In the genomic region with DNA sequence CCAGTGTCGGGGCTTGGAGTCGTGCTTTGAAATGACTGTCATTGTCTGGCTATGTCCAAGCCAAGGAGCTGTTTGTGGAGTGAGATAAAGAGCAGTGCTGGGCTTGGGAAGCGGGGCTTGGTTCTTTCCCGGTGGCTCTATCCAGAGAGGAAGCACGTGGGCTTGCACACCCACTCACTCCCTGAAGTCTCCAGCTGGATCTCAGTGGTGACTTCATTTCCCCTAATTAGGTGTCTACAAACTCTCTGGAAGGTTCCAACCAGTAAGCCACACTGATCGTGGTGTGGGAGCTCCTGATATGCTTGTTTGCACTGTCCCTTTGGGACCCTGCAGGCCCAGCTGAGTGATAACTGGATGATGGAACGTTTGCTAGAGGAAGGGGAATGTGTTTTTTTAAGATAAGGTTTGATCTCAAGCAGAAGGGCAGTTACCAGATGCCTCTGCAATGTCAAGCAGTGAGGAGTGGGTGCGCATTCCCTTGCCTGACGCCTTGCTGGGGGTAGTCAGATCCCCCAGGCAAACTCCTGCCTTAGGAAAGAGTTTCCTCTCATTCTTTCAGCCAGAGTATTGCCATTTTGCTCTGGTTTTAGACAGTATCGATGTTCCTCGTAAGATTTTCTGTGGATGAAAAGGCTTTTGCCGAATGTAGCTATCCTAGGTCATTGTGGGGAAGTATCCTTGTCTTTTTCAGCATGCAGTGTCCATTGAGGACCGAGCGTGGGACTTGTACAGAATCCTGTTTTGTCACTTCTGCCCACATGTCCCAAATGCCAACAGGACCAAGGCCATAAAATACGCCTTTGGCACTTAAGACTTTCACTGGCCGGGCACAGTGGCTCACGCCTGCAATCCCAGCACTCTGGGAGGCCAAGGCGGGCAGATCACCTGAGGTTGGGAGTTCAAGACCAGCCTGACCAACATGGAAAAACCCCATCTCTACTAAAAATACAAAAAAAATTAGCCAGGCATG, we compare ENCODE assay signal across 1 cellular context.
A peak's percentile ranks its signal among the peaks of the same experiment; 100 is the strongest.
TF ChIP-seq lines count a peak whose summit lies in the region.

No MANE protein-coding gene starts in this region.

TF ChIP-seq in K562, 482 proteins besides CTCF, POLR2A, EP300 and RAD21 (continued from another document and continues in another):
- TF ChIP-seq, protein P1, sequence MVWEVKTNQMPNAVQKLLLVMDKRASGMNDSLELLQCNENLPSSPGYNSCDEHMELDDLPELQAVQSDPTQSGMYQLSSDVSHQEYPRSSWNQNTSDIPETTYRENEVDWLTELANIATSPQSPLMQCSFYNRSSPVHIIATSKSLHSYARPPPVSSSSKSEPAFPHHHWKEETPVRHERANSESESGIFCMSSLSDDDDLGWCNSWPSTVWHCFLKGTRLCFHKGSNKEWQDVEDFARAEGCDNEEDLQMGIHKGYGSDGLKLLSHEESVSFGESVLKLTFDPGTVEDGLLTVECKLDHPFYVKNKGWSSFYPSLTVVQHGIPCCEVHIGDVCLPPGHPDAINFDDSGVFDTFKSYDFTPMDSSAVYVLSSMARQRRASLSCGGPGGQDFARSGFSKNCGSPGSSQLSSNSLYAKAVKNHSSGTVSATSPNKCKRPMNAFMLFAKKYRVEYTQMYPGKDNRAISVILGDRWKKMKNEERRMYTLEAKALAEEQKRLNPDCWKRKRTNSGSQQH (CRISPR knock-in tag; IDR thresholded peaks at IDR 0.05): peak; percentile 80; the same call in 1 of the 2 replicates
- TF ChIP-seq TCF7 (IDR thresholded peaks at IDR 0.05; ENCODE audit: borderline replicate concordance) (peak; percentile 82; the same call in 1 of the 2 replicates), KDM1A (IDR thresholded peaks at IDR 0.05) (peak; percentile 97 to 98), BACH1 (tag; IDR thresholded peaks at IDR 0.05) (peak; percentile 75), EP400 (IDR thresholded peaks at IDR 0.05) (peak; percentile 89), ARID1B (IDR thresholded peaks at IDR 0.05) (peak; percentile 100), MAZ (CRISPR knock-in tag; conservative IDR thresholded peaks at IDR 0.05 in 1 of 2, IDR thresholded peaks at IDR 0.05 in 1 of 2) (peak in 1 of 2 experiments; percentile 75; a peak in 3 of 4 replicates), ETV1 (tag; conservative IDR thresholded peaks at IDR 0.05; ENCODE audit: low read depth) (peak; percentile 89), ZNF717 (CRISPR knock-in tag; IDR thresholded peaks at IDR 0.05) (no peak), NCOA2 (IDR thresholded peaks at IDR 0.05; ENCODE audit: partially characterized antibody in 2 of 2) (peak in 1 of 2 experiments; percentile 91), MCM7 (IDR thresholded peaks at IDR 0.05) (peak in 1 of 2 experiments; percentile 86; a peak in 2 of 4 replicates), FOXK2 (conservative IDR thresholded peaks at IDR 0.05 in 1 of 2, IDR thresholded peaks at IDR 0.05 in 1 of 2; ENCODE audit: low read depth in 2 of 2) (peak; percentile 85 to 88), JUN (IDR thresholded peaks at IDR 0.05; ENCODE audit: borderline replicate concordance, low read depth, low read length) (peak; percentile 97), JUN (CRISPR knock-in tag; IDR thresholded peaks at IDR 0.05; ENCODE audit: borderline replicate concordance) (peak; percentile 99), KAT7 (CRISPR knock-in tag; IDR thresholded peaks at IDR 0.05; ENCODE audit: borderline replicate concordance) (peak; percentile 51; the same call in 1 of the 2 replicates), ZNF232 (CRISPR knock-in tag; IDR thresholded peaks at IDR 0.05) (no peak), ZNF766 (CRISPR knock-in tag; conservative IDR thresholded peaks at IDR 0.05) (peak; percentile 96), CBFA2T2 (conservative IDR thresholded peaks at IDR 0.05) (peak; percentile 100), FOSL1 (tag; conservative IDR thresholded peaks at IDR 0.05) (peak; percentile 90), TARDBP (IDR thresholded peaks at IDR 0.05) (peak; percentile 98), CBX1 (IDR thresholded peaks at IDR 0.05; ENCODE audit: low read depth) (0 out of 2 replicates have a peak, but pooled peaks have one; percentile 43), FOXA3 (CRISPR knock-in tag; conservative IDR thresholded peaks at IDR 0.05 in 1 of 2, IDR thresholded peaks at IDR 0.05 in 1 of 2) (peak; percentile 99 to 100), ETV6 (IDR thresholded peaks at IDR 0.05; ENCODE audit: borderline replicate concordance in 1 of 2, low read depth in 2 of 2, low read length in 1 of 2) (peak; percentile 77 to 96), ETV6 (CRISPR knock-in tag; IDR thresholded peaks at IDR 0.05; ENCODE audit: borderline replicate concordance) (no peak), ESRRA (IDR thresholded peaks at IDR 0.05; ENCODE audit: borderline replicate concordance, low read depth) (peak; percentile 87), ZNF146 (CRISPR knock-in tag; IDR thresholded peaks at IDR 0.05; ENCODE audit: unreplicated experiment) (no peak), TRIM28 (IDR thresholded peaks at IDR 0.05) (peak; percentile 77), NCOA4 (IDR thresholded peaks at IDR 0.05; ENCODE audit: partially characterized antibody) (peak; percentile 94), ZNF175 (CRISPR knock-in tag; IDR thresholded peaks at IDR 0.05; ENCODE audit: low read depth) (peak; percentile 97), CREM (IDR thresholded peaks at IDR 0.05; ENCODE audit: low read depth) (peak; percentile 91), SIN3A (IDR thresholded peaks at IDR 0.05; ENCODE audit: borderline replicate concordance in 2 of 2, control insufficient read depth in 1 of 2, low read depth in 2 of 2, low read length in 2 of 2) (peak in 1 of 2 experiments; percentile 83; a peak in 1 of 4 replicates), HLTF (IDR thresholded peaks at IDR 0.05) (peak; percentile 98), MBD2 (IDR thresholded peaks at IDR 0.05; ENCODE audit: borderline replicate concordance, low read depth) (peak; percentile 95), NR2C1 (IDR thresholded peaks at IDR 0.05) (peak; percentile 49; the same call in 1 of the 2 replicates), NR2C1 (tag; IDR thresholded peaks at IDR 0.05) (peak; percentile 49; the same call in 1 of the 2 replicates), ZNF263 (CRISPR knock-in tag; IDR thresholded peaks at IDR 0.05; ENCODE audit: borderline replicate concordance) (0 out of 2 replicates have a peak, but pooled peaks have one; percentile 30)
- TF ChIP-seq, protein P2, sequence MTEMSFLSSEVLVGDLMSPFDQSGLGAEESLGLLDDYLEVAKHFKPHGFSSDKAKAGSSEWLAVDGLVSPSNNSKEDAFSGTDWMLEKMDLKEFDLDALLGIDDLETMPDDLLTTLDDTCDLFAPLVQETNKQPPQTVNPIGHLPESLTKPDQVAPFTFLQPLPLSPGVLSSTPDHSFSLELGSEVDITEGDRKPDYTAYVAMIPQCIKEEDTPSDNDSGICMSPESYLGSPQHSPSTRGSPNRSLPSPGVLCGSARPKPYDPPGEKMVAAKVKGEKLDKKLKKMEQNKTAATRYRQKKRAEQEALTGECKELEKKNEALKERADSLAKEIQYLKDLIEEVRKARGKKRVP (CRISPR knock-in tag; IDR thresholded peaks at IDR 0.05): peak; percentile 63
- TF ChIP-seq, protein P3, sequence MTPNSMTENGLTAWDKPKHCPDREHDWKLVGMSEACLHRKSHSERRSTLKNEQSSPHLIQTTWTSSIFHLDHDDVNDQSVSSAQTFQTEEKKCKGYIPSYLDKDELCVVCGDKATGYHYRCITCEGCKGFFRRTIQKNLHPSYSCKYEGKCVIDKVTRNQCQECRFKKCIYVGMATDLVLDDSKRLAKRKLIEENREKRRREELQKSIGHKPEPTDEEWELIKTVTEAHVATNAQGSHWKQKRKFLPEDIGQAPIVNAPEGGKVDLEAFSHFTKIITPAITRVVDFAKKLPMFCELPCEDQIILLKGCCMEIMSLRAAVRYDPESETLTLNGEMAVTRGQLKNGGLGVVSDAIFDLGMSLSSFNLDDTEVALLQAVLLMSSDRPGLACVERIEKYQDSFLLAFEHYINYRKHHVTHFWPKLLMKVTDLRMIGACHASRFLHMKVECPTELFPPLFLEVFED (CRISPR knock-in tag; conservative IDR thresholded peaks at IDR 0.05): peak; percentile 89
- TF ChIP-seq, protein P4, sequence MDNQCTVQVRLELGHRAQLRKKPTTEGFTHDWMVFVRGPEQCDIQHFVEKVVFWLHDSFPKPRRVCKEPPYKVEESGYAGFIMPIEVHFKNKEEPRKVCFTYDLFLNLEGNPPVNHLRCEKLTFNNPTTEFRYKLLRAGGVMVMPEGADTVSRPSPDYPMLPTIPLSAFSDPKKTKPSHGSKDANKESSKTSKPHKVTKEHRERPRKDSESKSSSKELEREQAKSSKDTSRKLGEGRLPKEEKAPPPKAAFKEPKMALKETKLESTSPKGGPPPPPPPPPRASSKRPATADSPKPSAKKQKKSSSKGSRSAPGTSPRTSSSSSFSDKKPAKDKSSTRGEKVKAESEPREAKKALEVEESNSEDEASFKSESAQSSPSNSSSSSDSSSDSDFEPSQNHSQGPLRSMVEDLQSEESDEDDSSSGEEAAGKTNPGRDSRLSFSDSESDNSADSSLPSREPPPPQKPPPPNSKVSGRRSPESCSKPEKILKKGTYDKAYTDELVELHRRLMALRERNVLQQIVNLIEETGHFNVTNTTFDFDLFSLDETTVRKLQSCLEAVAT (IDR thresholded peaks at IDR 0.05): peak; percentile 49; a peak in 1 of 4 replicates
- TF ChIP-seq, protein P5, sequence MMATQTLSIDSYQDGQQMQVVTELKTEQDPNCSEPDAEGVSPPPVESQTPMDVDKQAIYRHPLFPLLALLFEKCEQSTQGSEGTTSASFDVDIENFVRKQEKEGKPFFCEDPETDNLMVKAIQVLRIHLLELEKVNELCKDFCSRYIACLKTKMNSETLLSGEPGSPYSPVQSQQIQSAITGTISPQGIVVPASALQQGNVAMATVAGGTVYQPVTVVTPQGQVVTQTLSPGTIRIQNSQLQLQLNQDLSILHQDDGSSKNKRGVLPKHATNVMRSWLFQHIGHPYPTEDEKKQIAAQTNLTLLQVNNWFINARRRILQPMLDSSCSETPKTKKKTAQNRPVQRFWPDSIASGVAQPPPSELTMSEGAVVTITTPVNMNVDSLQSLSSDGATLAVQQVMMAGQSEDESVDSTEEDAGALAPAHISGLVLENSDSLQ (IDR thresholded peaks at IDR 0.05): peak; percentile 87
- TF ChIP-seq, protein P6, sequence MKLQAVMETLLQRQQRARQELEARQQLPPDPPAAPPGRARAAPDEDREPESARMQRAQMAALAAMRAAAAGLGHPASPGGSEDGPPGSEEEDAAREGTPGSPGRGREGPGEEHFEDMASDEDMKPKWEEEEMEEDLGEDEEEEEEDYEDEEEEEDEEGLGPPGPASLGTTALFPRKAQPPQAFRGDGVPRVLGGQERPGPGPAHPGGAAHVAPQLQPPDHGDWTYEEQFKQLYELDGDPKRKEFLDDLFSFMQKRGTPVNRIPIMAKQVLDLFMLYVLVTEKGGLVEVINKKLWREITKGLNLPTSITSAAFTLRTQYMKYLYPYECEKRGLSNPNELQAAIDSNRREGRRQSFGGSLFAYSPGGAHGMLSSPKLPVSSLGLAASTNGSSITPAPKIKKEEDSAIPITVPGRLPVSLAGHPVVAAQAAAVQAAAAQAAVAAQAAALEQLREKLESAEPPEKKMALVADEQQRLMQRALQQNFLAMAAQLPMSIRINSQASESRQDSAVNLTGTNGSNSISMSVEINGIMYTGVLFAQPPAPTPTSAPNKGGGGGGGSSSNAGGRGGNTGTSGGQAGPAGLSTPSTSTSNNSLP (IDR thresholded peaks at IDR 0.05; ENCODE audit: borderline replicate concordance, low read depth, low read length): peak; percentile 76; the same call in 1 of the 2 replicates
- TF ChIP-seq, protein P7, sequence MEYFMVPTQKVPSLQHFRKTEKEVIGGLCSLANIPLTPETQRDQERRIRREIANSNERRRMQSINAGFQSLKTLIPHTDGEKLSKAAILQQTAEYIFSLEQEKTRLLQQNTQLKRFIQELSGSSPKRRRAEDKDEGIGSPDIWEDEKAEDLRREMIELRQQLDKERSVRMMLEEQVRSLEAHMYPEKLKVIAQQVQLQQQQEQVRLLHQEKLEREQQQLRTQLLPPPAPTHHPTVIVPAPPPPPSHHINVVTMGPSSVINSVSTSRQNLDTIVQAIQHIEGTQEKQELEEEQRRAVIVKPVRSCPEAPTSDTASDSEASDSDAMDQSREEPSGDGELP (CRISPR knock-in tag; IDR thresholded peaks at IDR 0.05; ENCODE audit: borderline replicate concordance): peak; percentile 100
- TF ChIP-seq, protein P8, sequence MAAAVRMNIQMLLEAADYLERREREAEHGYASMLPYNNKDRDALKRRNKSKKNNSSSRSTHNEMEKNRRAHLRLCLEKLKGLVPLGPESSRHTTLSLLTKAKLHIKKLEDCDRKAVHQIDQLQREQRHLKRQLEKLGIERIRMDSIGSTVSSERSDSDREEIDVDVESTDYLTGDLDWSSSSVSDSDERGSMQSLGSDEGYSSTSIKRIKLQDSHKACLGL (CRISPR knock-in tag; IDR thresholded peaks at IDR 0.05; ENCODE audit: borderline replicate concordance, poor library complexity, severe bottlenecking): peak; percentile 61
- TF ChIP-seq, protein P9, sequence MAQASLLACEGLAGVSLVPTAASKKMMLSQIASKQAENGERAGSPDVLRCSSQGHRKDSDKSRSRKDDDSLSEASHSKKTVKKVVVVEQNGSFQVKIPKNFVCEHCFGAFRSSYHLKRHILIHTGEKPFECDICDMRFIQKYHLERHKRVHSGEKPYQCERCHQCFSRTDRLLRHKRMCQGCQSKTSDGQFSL (CRISPR knock-in tag; IDR thresholded peaks at IDR 0.05): 0 out of 2 replicates have a peak, but pooled peaks have one; percentile 24
- TF ChIP-seq, protein P9 (tag; IDR thresholded peaks at IDR 0.05): peak in 1 of 2 experiments; percentile 35; a peak in 1 of 4 replicates
- TF ChIP-seq, protein P10, sequence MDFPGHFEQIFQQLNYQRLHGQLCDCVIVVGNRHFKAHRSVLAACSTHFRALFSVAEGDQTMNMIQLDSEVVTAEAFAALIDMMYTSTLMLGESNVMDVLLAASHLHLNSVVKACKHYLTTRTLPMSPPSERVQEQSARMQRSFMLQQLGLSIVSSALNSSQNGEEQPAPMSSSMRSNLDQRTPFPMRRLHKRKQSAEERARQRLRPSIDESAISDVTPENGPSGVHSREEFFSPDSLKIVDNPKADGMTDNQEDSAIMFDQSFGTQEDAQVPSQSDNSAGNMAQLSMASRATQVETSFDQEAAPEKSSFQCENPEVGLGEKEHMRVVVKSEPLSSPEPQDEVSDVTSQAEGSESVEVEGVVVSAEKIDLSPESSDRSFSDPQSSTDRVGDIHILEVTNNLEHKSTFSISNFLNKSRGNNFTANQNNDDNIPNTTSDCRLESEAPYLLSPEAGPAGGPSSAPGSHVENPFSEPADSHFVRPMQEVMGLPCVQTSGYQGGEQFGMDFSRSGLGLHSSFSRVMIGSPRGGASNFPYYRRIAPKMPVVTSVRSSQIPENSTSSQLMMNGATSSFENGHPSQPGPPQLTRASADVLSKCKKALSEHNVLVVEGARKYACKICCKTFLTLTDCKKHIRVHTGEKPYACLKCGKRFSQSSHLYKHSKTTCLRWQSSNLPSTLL (IDR thresholded peaks at IDR 0.05): peak; percentile 56
